ENCODE assay signal across 8 cellular contexts in the genomic region with DNA sequence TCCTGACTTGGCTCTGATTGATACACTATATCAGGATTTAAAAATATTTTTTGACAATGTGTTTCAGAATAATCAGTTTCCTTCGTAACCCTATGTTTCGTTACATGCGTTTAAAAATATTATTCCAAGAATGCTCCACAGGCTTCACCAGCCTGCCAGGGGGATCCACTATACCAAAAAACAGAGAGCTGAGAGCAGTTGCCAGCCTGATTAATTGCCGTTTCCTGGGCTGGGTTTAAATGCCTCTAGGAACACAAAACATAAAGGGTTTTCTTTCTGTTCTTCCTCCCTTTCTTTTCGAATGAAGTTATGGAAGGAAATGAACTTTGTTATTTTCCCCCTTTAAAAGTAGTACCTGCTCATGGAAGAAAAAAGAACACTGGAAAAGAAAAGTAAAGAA. TPM values are rescaled to one million over a fixed set of nuclear protein-coding genes. Genes with fewer than 3 reads are reported as not detected.
DNase-seq lines count a peak whose midpoint lies in the region; ATAC-seq and TF ChIP-seq lines count a peak whose summit lies in the region.

No MANE protein-coding gene starts in this region.

- peak overlapping the region; percentile 81 for H3K4me3 ChIP-seq in CD4-positive, CD25-positive, alpha-beta regulatory T cell (ENCODE audit: low read depth, low read length)
- H3K4me3 ChIP-seq in duodenal mucosa (ENCODE audit: low read depth in 1 of 2, low read length in 2 of 2) = peak overlapping the region in 1 of 2 donors; percentile 54

- peak overlapping the region; percentile 99 for H3K27ac Mint-ChIP-seq in CD4-positive, CD25-positive, alpha-beta regulatory T cell
- peak overlapping the region; percentile 75 for H3K27ac Mint-ChIP-seq in neural crest cell (ENCODE audit: unreplicated experiment)

- TF ChIP-seq CTCF in neural crest cell (conservative IDR thresholded peaks at IDR 0.05) = no peak

- H3K27me3 Mint-ChIP-seq in CD4-positive, CD25-positive, alpha-beta regulatory T cell = peaks cover 5% of the 10 kb centered on the region
- H3K27me3 Mint-ChIP-seq in neural crest cell (ENCODE audit: low read depth) = no peaks in the 10 kb centered on the region

- peaks cover 8 to 46% (median 39%) of the 10 kb centered on the region in 4 donors for H3K4me1 Mint-ChIP-seq in CD4-positive, CD25-positive, alpha-beta regulatory T cell
- H3K4me1 Mint-ChIP-seq in neural crest cell = peaks cover 49% of the 10 kb centered on the region

- no peaks in the 10 kb centered on the region for H3K9me3 ChIP-seq in CD4-positive, CD25-positive, alpha-beta regulatory T cell (ENCODE audit: control insufficient read depth in 2 of 2, low read length in 2 of 2)
- H3K9me3 ChIP-seq in duodenal mucosa (ENCODE audit: control insufficient read depth in 1 of 2, low read length in 2 of 2) = no peaks in the 10 kb centered on the region

- in situ Hi-C loops in ACHN (cut with HindIII; ENCODE audit: low pct_ligation_motif_present, low pct_unique_long_range_greater_than_20kb, low sequenced_read_pairs) = no loop called here

- H3K9ac ChIP-seq in duodenal mucosa (ENCODE audit: low read depth in 1 of 2, low read length in 2 of 2) = peak overlapping the region in 1 of 2 donors; percentile 58

- no peaks in the 10 kb centered on the region for H3K36me3 Mint-ChIP-seq in CD4-positive, CD25-positive, alpha-beta regulatory T cell
- H3K36me3 Mint-ChIP-seq in neural crest cell (ENCODE audit: low read depth) = no peaks in the 10 kb centered on the region

- H3K4me1 ChIP-seq in CD4-positive, CD25-positive, alpha-beta regulatory T cell (ENCODE audit: control insufficient read depth, insufficient read depth, low read length, poor library complexity, severe bottlenecking) = peaks cover 32% of the 10 kb centered on the region
- H3K4me1 ChIP-seq in duodenal mucosa (ENCODE audit: control insufficient read depth in 1 of 2, insufficient read depth in 2 of 2, low read length in 2 of 2) = peaks cover 39 to 41% of the 10 kb centered on the region in 2 donors

- no peaks in the 10 kb centered on the region for H3K27me3 ChIP-seq in CD4-positive, CD25-positive, alpha-beta regulatory T cell (ENCODE audit: control insufficient read depth, insufficient read depth, low read length)
- no peaks in the 10 kb centered on the region for H3K27me3 ChIP-seq in duodenal mucosa (ENCODE audit: control insufficient read depth in 1 of 2, insufficient read depth in 2 of 2, low read length in 2 of 2)

- DNase-seq in CD4-positive, CD25-positive, alpha-beta regulatory T cell = peak in 1 of 3 donors; percentile 15
- DNase-seq in NCI-H69 (lab: John Stamatoyannopoulos, UW) (peak; percentile 14), neural crest cell (ENCODE audit: low read depth, low spot score) (no peak), ACHN (no peak), NCI-H1092 (lab: John Stamatoyannopoulos, UW) (no peak), NCI-H226 (no peak)
- no peak for DNase-seq in activated CD8-positive, alpha-beta memory T cell treated with anti-CD3 and anti-CD28 coated beads for 24 hours

- peak overlapping the region; percentile 87 to 95 (median 93) for H3K4me3 Mint-ChIP-seq in CD4-positive, CD25-positive, alpha-beta regulatory T cell
- H3K4me3 Mint-ChIP-seq in neural crest cell = peak overlapping the region; percentile 76

- peaks cover 0 to 1% (median 0%) of the 10 kb centered on the region in 7 donors for H3K9me3 Mint-ChIP-seq in CD4-positive, CD25-positive, alpha-beta regulatory T cell
- no peaks in the 10 kb centered on the region for H3K9me3 Mint-ChIP-seq in neural crest cell

- ATAC-seq in CD4-positive, CD25-positive, alpha-beta regulatory T cell (ENCODE audit: low read depth in 2 of 2) = no peak

- peak overlapping the region; percentile 97 for H3K27ac ChIP-seq in CD4-positive, CD25-positive, alpha-beta regulatory T cell (ENCODE audit: insufficient read depth, low read length, poor library complexity, severe bottlenecking)
- H3K27ac ChIP-seq in duodenal mucosa (ENCODE audit: low read depth, low read length) = peak overlapping the region; percentile 40

- no peaks in the 10 kb centered on the region for H3K36me3 ChIP-seq in CD4-positive, CD25-positive, alpha-beta regulatory T cell (ENCODE audit: control insufficient read depth, insufficient read depth, low read length)
- H3K36me3 ChIP-seq in duodenal mucosa (ENCODE audit: control insufficient read depth in 1 of 2, insufficient read depth in 2 of 2, low read length in 2 of 2) = no peaks in the 10 kb centered on the region

RNA-seq across cellular contexts. Expression of a gene that starts 47.9 kb away (rescaled TPM):
- total RNA-seq in CD4-positive, CD25-positive, alpha-beta regulatory T cell = 183 TPM
- 100 to 1,000 TPM in 1 of 4 donors, 10 to 100 TPM in 3; 69.4 to 107 (median 77.1) TPM for polyA plus RNA-seq in CD4-positive, CD25-positive, alpha-beta regulatory T cell
- total RNA-seq in neural crest cell = 37.1 and 38.5 TPM in 2 replicates
